Comparison of ENCODE assay signal across 9 cellular contexts in genomic region chr10:22229756-22230330, GRCh38. TPM values are rescaled to one million over a fixed set of nuclear protein-coding genes. Genes with fewer than 3 reads are reported as not detected.
DNase-seq lines count a peak whose midpoint lies in the region; ATAC-seq and TF ChIP-seq lines count a peak whose summit lies in the region.
"Had no signal": no experiment of that assay in that cellular context is flagged by ENCODE, and none has a peak within 500 bp of the region (broad histone marks: within the 10 kb centered on the region; RNA-seq: fewer than 3 reads in every experiment).

No MANE protein-coding gene starts in this region.

- DNase-seq in activated T-cell treated with anti-CD3 and anti-CD28 coated beads, Interleukin-2, amount 50 U/mL, for 72 hours: no peak
- DNase-seq in activated T-cell treated with anti-CD3 and anti-CD28 coated beads, Interleukin-2, amount 50 U/mL, for 1 hour: no peak
- DNase-seq in glutamatergic neuron: no peak
- DNase-seq in sciatic nerve (ENCODE audit: low spot score): no peak
- no peak for DNase-seq in GM19240 (ENCODE audit: insufficient read length, low spot score)
- DNase-seq in activated gamma-delta T cell treated with Interleukin-2 at 50 U/mL for 16 hours: no peak

- H3K4me3 Mint-ChIP-seq in activated T-cell treated with anti-CD3 and anti-CD28 coated beads, Interleukin-2, amount 50 U/mL, for 72 hours: peak overlapping the region; percentile 71 to 90
- peak overlapping the region; percentile 91 for H3K4me3 Mint-ChIP-seq in glutamatergic neuron (ENCODE audit: unreplicated experiment)

- H3K27ac Mint-ChIP-seq in activated T-cell treated with anti-CD3 and anti-CD28 coated beads, Interleukin-2, amount 50 U/mL, for 72 hours: peak overlapping the region; percentile 100
- H3K27ac Mint-ChIP-seq in glutamatergic neuron (ENCODE audit: unreplicated experiment): peak overlapping the region; percentile 96

- no peak for TF ChIP-seq CTCF in WI38 (IDR thresholded peaks at IDR 0.05; ENCODE audit: low read depth, low read length)
- no peak for TF ChIP-seq CTCF in glutamatergic neuron (IDR thresholded peaks at IDR 0.05; ENCODE audit: partially characterized antibody, unreplicated experiment)

- peaks cover 21% of the 10 kb centered on the region for H3K4me1 Mint-ChIP-seq in activated T-cell treated with anti-CD3 and anti-CD28 coated beads, Interleukin-2, amount 50 U/mL, for 72 hours (ENCODE audit: low read depth)
- no peaks in the 10 kb centered on the region for H3K4me1 Mint-ChIP-seq in glutamatergic neuron (ENCODE audit: low read depth, unreplicated experiment)

- intact Hi-C loops in sciatic nerve (cut with DNase I): no loop called here

- peak overlapping the region; percentile 74 for H3K4me3 ChIP-seq in WI38 (ENCODE audit: low read depth, low read length)

- no peak for ATAC-seq in activated T-cell treated with anti-CD3 and anti-CD28 coated beads, Interleukin-2, amount 50 U/mL, for 72 hours (replicated peaks in 1 of 2)
- ATAC-seq in sciatic nerve (peak; percentile 29), GM21390 (IDR thresholded peaks at IDR 0.05; ENCODE audit: unreplicated experiment) (no peak)

- H3K36me3 Mint-ChIP-seq in activated T-cell treated with anti-CD3 and anti-CD28 coated beads, Interleukin-2, amount 50 U/mL, for 72 hours (ENCODE audit: insufficient read depth in 2 of 2): peaks cover 0 to 3% of the 10 kb centered on the region in 2 donors
- peaks cover 4% of the 10 kb centered on the region for H3K36me3 Mint-ChIP-seq in glutamatergic neuron (ENCODE audit: unreplicated experiment)

- no peaks in the 10 kb centered on the region for H3K27me3 Mint-ChIP-seq in activated T-cell treated with anti-CD3 and anti-CD28 coated beads, Interleukin-2, amount 50 U/mL, for 72 hours (ENCODE audit: low read depth)
- peaks cover 7% of the 10 kb centered on the region for H3K27me3 Mint-ChIP-seq in glutamatergic neuron (ENCODE audit: unreplicated experiment)

- no peaks in the 10 kb centered on the region for H3K9me3 Mint-ChIP-seq in activated T-cell treated with anti-CD3 and anti-CD28 coated beads, Interleukin-2, amount 50 U/mL, for 72 hours
- peaks cover 11% of the 10 kb centered on the region for H3K9me3 Mint-ChIP-seq in glutamatergic neuron (ENCODE audit: unreplicated experiment)

RNA-seq across cellular contexts. Expression of gene EBLN1, which starts 12.0 kb away (rescaled TPM):
- total RNA-seq in activated T-cell treated with anti-CD3 and anti-CD28 coated beads, Interleukin-2, amount 50 U/mL, for 72 hours: not detected
- total RNA-seq in glutamatergic neuron (ENCODE audit: unreplicated experiment): not detected
- total RNA-seq in sciatic nerve: not detected
- total RNA-seq: frontal cortex had no signal
